1 cellular context compared by ENCODE assay signal in genomic region chr6:32179746-32180405, GRCh38.
TF ChIP-seq lines count a peak whose summit lies in the region.

No MANE protein-coding gene starts in this region.

TF ChIP-seq in SK-N-SH, 30 proteins besides CTCF, POLR2A, EP300 and RAD21 (continued from another document):
- TF ChIP-seq USF2 (IDR thresholded peaks at IDR 0.05; ENCODE audit: borderline replicate concordance, low read depth, low read length), result no peak
- no peak for TF ChIP-seq TEAD4 (IDR thresholded peaks at IDR 0.05; ENCODE audit: borderline replicate concordance, insufficient read depth)
- no peak for TF ChIP-seq FOXM1 (IDR thresholded peaks at IDR 0.05; ENCODE audit: low read depth)
- no peak for TF ChIP-seq MXI1 (IDR thresholded peaks at IDR 0.05; ENCODE audit: low read depth, low read length)
- no peak for TF ChIP-seq SMC3 (IDR thresholded peaks at IDR 0.05; ENCODE audit: low read depth, low read length)
- TF ChIP-seq MAX (IDR thresholded peaks at IDR 0.05; ENCODE audit: low read depth), result no peak
- no peak for TF ChIP-seq MEF2A (IDR thresholded peaks at IDR 0.05; ENCODE audit: borderline replicate concordance, low read depth)
- no peak for TF ChIP-seq REST (IDR thresholded peaks at IDR 0.05; ENCODE audit: low read depth, low read length)
- TF ChIP-seq USF1 (IDR thresholded peaks at IDR 0.05; ENCODE audit: borderline replicate concordance, low read depth), result no peak
- TF ChIP-seq RXRA (IDR thresholded peaks at IDR 0.05; ENCODE audit: borderline replicate concordance, low read depth), result no peak
- TF ChIP-seq YY1 (IDR thresholded peaks at IDR 0.05; ENCODE audit: low read depth), result no peak
